Comparison of ENCODE assay signal across 7 cellular contexts in the genomic region with DNA sequence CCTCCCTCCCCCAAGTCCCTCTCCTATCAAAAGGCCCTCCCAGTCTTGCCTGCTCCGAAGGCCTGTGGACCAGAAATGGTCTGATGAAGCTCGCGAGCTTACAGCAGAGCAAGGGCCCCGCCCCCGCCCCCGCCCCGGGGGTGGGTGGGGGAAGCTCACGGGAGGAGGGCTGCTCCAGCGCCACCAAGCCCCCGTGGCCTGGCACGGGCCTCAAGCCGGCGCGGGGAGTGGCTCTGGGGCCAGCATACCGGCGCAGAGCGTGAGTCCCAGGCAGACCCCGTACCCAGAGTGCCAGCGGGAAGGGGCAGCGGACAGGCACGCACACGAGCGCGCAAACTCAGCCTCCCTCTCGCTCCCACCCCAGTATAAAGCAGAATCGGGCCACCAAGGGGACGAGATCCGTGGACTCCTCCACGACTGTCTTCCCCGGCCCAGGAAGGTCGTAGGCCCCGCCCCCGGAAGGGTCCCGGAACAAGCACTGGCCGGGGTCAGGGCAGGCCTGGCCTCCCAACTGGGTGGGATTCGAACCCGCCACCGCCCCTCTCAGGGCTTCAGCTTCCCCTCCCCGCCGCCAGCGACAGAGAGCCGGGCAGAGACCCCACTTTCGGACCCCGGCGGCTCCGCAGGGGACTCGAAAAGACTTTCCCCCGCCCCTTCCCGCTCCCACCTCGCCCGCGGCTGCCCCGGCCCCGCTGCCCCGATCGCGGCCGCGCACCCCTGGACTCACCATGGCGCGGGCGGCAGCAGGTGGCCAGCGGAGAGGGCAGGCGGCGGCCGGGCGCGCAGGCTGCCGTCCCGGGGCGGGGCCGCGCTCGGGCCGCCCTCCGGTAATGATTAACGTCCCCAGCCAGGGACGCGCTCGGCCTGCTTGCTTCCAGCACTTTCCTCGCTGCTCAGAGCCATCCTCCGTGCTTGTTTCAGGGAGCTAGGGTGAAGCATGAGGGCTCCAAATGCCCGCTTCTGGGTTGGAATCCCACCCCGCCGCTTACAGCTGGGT. TPM values are rescaled to one million over a fixed set of nuclear protein-coding genes. Genes with fewer than 3 reads are reported as not detected.
DNase-seq lines count a peak whose midpoint lies in the region; ATAC-seq and TF ChIP-seq lines count a peak whose summit lies in the region.

A gene (minus strand): TSS at position 762 of the 997 bp plus-strand sequence. CDS start 32 bp downstream, at position 730.

- no peaks in the 10 kb centered on the region for H3K27me3 ChIP-seq in layer of hippocampus (ENCODE audit: control insufficient read depth, insufficient read depth, low read length)

- ATAC-seq in HG02610 (IDR thresholded peaks at IDR 0.05; ENCODE audit: unreplicated experiment): peak; percentile 77
- ATAC-seq in activated CD4-positive, CD25-positive, alpha-beta regulatory T cell treated with anti-CD3 and anti-CD28 coated beads, Interleukin-2, amount 50 U/mL, for 24 hours: peak; percentile 80 to 85

- H3K27ac ChIP-seq in layer of hippocampus (ENCODE audit: low read depth, low read length): peak within 1 kb of the TSS; percentile 90

- DNase-seq in NCI-H1436 (lab: John Stamatoyannopoulos, UW): peak; percentile 81
- peak; percentile 79 for DNase-seq in cerebellum (ENCODE audit: low spot score)
- DNase-seq in stimulated activated CD4-positive, alpha-beta T cell treated with anti-CD3 and anti-CD28 coated beads, Interleukin-1b, Interleukin-23, amount 100 ng/mL, for 24 hours (ENCODE audit: low read depth in 4 of 4, low spot score in 1 of 4): peak in 3 of 4 experiments; percentile 36 to 55 (median 39)

- peak; percentile 62 for TF ChIP-seq POLR2A in GM15510 (IDR thresholded peaks at IDR 0.05; ENCODE audit: borderline replicate concordance, extremely low read depth, insufficient read length)

RNA-seq across cellular contexts. Expression of the gene that starts here (rescaled TPM):
- total RNA-seq in cerebellum: 11.6 TPM

Comparison
In these comparisons a context has a peak if more than half of its experiments do, and no peak if none do; other contexts are left out.
1. Peak in every context shown above with its lines: DNase-seq, ATAC-seq and H3K27ac ChIP-seq.